Comparison of ENCODE assay signal across 8 cellular contexts in genomic region chr2:36355157-36355889, GRCh38. TPM values are rescaled to one million over a fixed set of nuclear protein-coding genes. Genes with fewer than 3 reads are reported as not detected.
DNase-seq lines count a peak whose midpoint lies in the region; ATAC-seq and TF ChIP-seq lines count a peak whose summit lies in the region.

Gene CRIM1, plus strand, starts transcription at chr2:36355778. Its CDS starts 515 bp downstream, at chr2:36356293.

- DNase-seq in PC-3, result peak; percentile 87
- DNase-seq in activated gamma-delta T cell treated with Interleukin-2 at 50 U/mL for 16 hours, result peak; percentile 33
- peak; percentile 81 for DNase-seq in fibroblast of the conjunctiva (ENCODE audit: low read depth)
- DNase-seq in natural killer cell, result peak; percentile 42
- peak; percentile 25 to 89 (median 68) for DNase-seq in substantia nigra (lab: John Stamatoyannopoulos, UW)

- H3K9me3 Mint-ChIP-seq in natural killer cell, result no peaks in the 10 kb centered on the region

- peak within 1 kb of the TSS; percentile 96 for H3K9ac ChIP-seq in PC-3 (ENCODE audit: low read length)

- H3K27ac ChIP-seq in ACC112 (ENCODE audit: low read depth, low read length) (peak within 1 kb of the TSS; percentile 83), PC-3 (ENCODE audit: low read length) (peak within 1 kb of the TSS; percentile 92), substantia nigra (ENCODE audit: low read depth, low read length, poor library complexity, severe bottlenecking) (peak within 1 kb of the TSS; percentile 80)

- H4K20me1 ChIP-seq in PC-3 (ENCODE audit: low read length), result peaks cover 22% of the 10 kb centered on the region

- BruUV-seq in PC-3 (replicated peaks; lab: Mats Ljungman, UMichigan), result no TSS peak

- peaks cover 37 to 43% of the 10 kb centered on the region in 2 donors for H3K4me1 Mint-ChIP-seq in natural killer cell

- TF ChIP-seq CTCF in PC-3 (conservative IDR thresholded peaks at IDR 0.05; ENCODE audit: low read depth, low read length) (no peak), natural killer cell (IDR thresholded peaks at IDR 0.05) (no peak)

- POLR2A ChIA-PET in PC-3 (lab: Charles Lee; ENCODE audit: unreplicated experiment), result interaction anchor here (0.5 to 0.9 kb wide), 4 partner anchors 21 to 98 kb away, joined by 5 to 17 read pairs (median 12); no protein-coding TSS in a partner anchor

- H3K79me2 ChIP-seq in ACC112 (ENCODE audit: control insufficient read depth, insufficient read depth, low read length, unreplicated experiment) (peaks cover 64% of the 10 kb centered on the region), PC-3 (ENCODE audit: low read length) (peaks cover 58% of the 10 kb centered on the region)

- peak within 1 kb of the TSS in 1 of 2 donors; percentile 85 for H3K27ac Mint-ChIP-seq in natural killer cell

- peaks cover 0 to 7% of the 10 kb centered on the region in 2 donors for H3K27me3 Mint-ChIP-seq in natural killer cell (ENCODE audit: low read depth in 2 of 2)

- peak within 1 kb of the TSS; percentile 93 for H3K4me3 Mint-ChIP-seq in natural killer cell

- H2AFZ ChIP-seq in ACC112 (ENCODE audit: low read length, unreplicated experiment) (peak within 1 kb of the TSS; percentile 90), PC-3 (ENCODE audit: low read length) (peak within 1 kb of the TSS; percentile 69)

- H3F3A ChIP-seq in PC-3 (ENCODE audit: low read length, unreplicated experiment), result no peaks in the 10 kb centered on the region

- H3K4me3 ChIP-seq in ACC112 (ENCODE audit: low read depth, low read length) (peak within 1 kb of the TSS; percentile 85), PC-3 (ENCODE audit: low read length) (peak within 1 kb of the TSS; percentile 91)

- no peaks in the 10 kb centered on the region for H3K9me3 ChIP-seq in PC-3 (ENCODE audit: low read length)

- ATAC-seq in GM18867 (IDR thresholded peaks at IDR 0.05; ENCODE audit: unreplicated experiment) (peak; percentile 37), HG03064 (IDR thresholded peaks at IDR 0.05; ENCODE audit: low read depth, unreplicated experiment) (peak; percentile 37), PC-3 (peak; percentile 48), natural killer cell (peak; percentile 61 to 71 (median 63))

- intact Hi-C loops in PC-3 (cut with micrococcal nuclease), result loop anchor here (5.0 kb wide), 1 partner anchor 212 kb away; no protein-coding TSS in a partner anchor
- intact Hi-C loops in natural killer cell (cut with micrococcal nuclease), result loop anchor here (10.0 kb wide), 1 partner anchor 149 kb away; no protein-coding TSS in a partner anchor

- peak within 1 kb of the TSS; percentile 93 for H3K4me2 ChIP-seq in PC-3 (ENCODE audit: low read length)

- no peaks in the 10 kb centered on the region for H3K36me3 Mint-ChIP-seq in natural killer cell

- H3K4me1 ChIP-seq in ACC112 (ENCODE audit: control insufficient read depth, insufficient read depth, low read length, unreplicated experiment), result peaks cover 46% of the 10 kb centered on the region
- peaks cover 49% of the 10 kb centered on the region for H3K4me1 ChIP-seq in PC-3 (ENCODE audit: insufficient read depth, low read length)

- H3K27me3 ChIP-seq in ACC112 (ENCODE audit: insufficient read depth, low read length) (no peaks in the 10 kb centered on the region), PC-3 (ENCODE audit: low read length) (no peaks in the 10 kb centered on the region)

- H3K9me2 ChIP-seq in PC-3 (replicated peaks; ENCODE audit: low read length), result no peaks in the 10 kb centered on the region

- H3K36me3 ChIP-seq in ACC112 (ENCODE audit: insufficient read depth, low read length), result peaks cover 8% of the 10 kb centered on the region; the same call in 1 of the 2 replicates
- H3K36me3 ChIP-seq in PC-3 (ENCODE audit: low read depth, low read length), result peaks cover under 1% of the 10 kb centered on the region; the same call in 1 of the 2 replicates

- CTCF ChIA-PET in PC-3 (lab: Charles Lee), result interaction anchor here (0.5 to 0.7 kb wide), 2 partner anchors 22 to 81 kb away, joined by 3 to 4 read pairs; no protein-coding TSS in a partner anchor

RNA-seq across cellular contexts. Expression of gene CRIM1, which starts in this region (rescaled TPM):
- 70.7 and 85.7 TPM in 2 replicates for total RNA-seq in PC-3 (2014; rRNA removed)
- total RNA-seq in natural killer cell, result 10 to 100 TPM; 19.3 to 34.1 (median 32.9) TPM

Comparison
In these comparisons a context has a peak if more than half of its experiments do, and no peak if none do; other contexts are left out.
1. Peak in every context shown above with its lines: DNase-seq, ATAC-seq, H3K4me3 ChIP-seq and H3K27ac ChIP-seq.
2. DNase-seq: peak in every context shown above with its lines; median percentile 87 in PC-3; 81 in fibroblast of the conjunctiva; 68 in substantia nigra; 42 in natural killer cell; 33 in activated gamma-delta T cell treated with Interleukin-2 at 50 U/mL for 16 hours.